In the genomic region with DNA sequence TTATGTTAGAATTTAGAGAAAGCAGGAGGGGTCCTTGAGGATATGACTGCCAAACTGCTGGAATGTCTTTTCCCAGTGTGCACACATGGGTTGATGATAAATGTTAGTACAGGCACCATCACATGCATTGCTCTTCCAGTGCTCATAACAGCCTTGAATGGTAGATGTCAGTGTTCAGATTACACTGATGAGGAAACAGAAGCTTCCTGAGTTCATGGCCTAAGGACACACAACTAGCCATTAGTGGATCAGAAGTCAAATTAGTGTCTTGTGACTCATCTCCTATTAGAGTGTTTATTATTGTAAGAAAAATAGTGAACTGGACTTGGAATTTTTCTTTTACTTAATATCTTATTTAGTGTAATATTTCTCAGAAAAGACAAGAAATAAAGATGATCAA, we compare ENCODE assay signal across 13 cellular contexts.
DNase-seq lines count a peak whose midpoint lies in the region; ATAC-seq and TF ChIP-seq lines count a peak whose summit lies in the region.
"Had no signal": no experiment of that assay in that cellular context is flagged by ENCODE, and none has a peak within 500 bp of the region (broad histone marks: within the 10 kb centered on the region; RNA-seq: fewer than 3 reads in every experiment).

No MANE protein-coding gene starts in this region.

- no peaks in the 10 kb centered on the region for H3K79me2 ChIP-seq in osteoblast (ENCODE audit: insufficient read depth, low read length)

- H3K27me3 ChIP-seq in osteoblast (ENCODE audit: insufficient read depth, low read length) (no peaks in the 10 kb centered on the region), endodermal cell (ENCODE audit: control insufficient read depth, insufficient read depth, low read length, poor library complexity, severe bottlenecking) (no peaks in the 10 kb centered on the region)

- peak overlapping the region; percentile 33 for H3K27ac ChIP-seq in osteoblast (ENCODE audit: low read depth, low read length)
- H3K27ac ChIP-seq in endodermal cell (ENCODE audit: low read depth, low read length): no peak overlapping the region
- H3K27ac ChIP-seq: VCaP had no signal

- H4K20me1 ChIP-seq in osteoblast (ENCODE audit: insufficient read depth, low read length): no peaks in the 10 kb centered on the region

- no peak overlapping the region for H3K4me3 Mint-ChIP-seq in endodermal cell
- H3K4me3 Mint-ChIP-seq: activated T-cell treated with anti-CD3 and anti-CD28 coated beads, Interleukin-2, amount 50 U/mL, for 72 hours had no signal

- H3K9me3 ChIP-seq in osteoblast (ENCODE audit: low read depth, low read length) (no peaks in the 10 kb centered on the region), endodermal cell (ENCODE audit: control insufficient read depth, low read length) (no peaks in the 10 kb centered on the region)

- H3K4me3 ChIP-seq in osteoblast (ENCODE audit: insufficient read depth, low read length) (no peak overlapping the region), endodermal cell (ENCODE audit: low read length) (no peak overlapping the region)

- H3K27me3 Mint-ChIP-seq in endodermal cell (ENCODE audit: insufficient read depth): no peaks in the 10 kb centered on the region

- H3K4me1 Mint-ChIP-seq in endodermal cell: peaks cover 9% of the 10 kb centered on the region

- H3K36me3 ChIP-seq in osteoblast (ENCODE audit: insufficient read depth, low read length): no peaks in the 10 kb centered on the region
- H3K36me3 ChIP-seq in endodermal cell (ENCODE audit: control insufficient read depth, insufficient read depth, low read length): no peaks in the 10 kb centered on the region

- H3K4me2 ChIP-seq in osteoblast (ENCODE audit: insufficient read depth, low read length): peak overlapping the region; percentile 65

- H3K4me1 ChIP-seq in osteoblast (ENCODE audit: insufficient read depth, low read length): peaks cover 19% of the 10 kb centered on the region
- no peaks in the 10 kb centered on the region for H3K4me1 ChIP-seq in endodermal cell (ENCODE audit: control insufficient read depth, insufficient read depth, low read length)

- TF ChIP-seq CTCF in osteoblast (IDR thresholded peaks at IDR 0.05; ENCODE audit: extremely low read depth, low read depth, low read length) (no peak), endodermal cell (conservative IDR thresholded peaks at IDR 0.05) (no peak)

- no peak overlapping the region for H2AFZ ChIP-seq in osteoblast (ENCODE audit: low read length)

- H3K9ac ChIP-seq in endodermal cell (ENCODE audit: extremely low read depth, low read length, poor library complexity, severe bottlenecking): no peak overlapping the region

- no peaks in the 10 kb centered on the region for H3K9me3 Mint-ChIP-seq in endodermal cell
- H3K9me3 Mint-ChIP-seq: activated T-cell treated with anti-CD3 and anti-CD28 coated beads, Interleukin-2, amount 50 U/mL, for 72 hours had no signal

- H3K36me3 Mint-ChIP-seq in endodermal cell (ENCODE audit: low read depth): no peaks in the 10 kb centered on the region

- peak; percentile 45 for ATAC-seq in esophagus mucosa
- ATAC-seq in GM18498 (IDR thresholded peaks at IDR 0.05; ENCODE audit: unreplicated experiment): no peak
- ATAC-seq: activated T-cell treated with anti-CD3 and anti-CD28 coated beads, Interleukin-2, amount 50 U/mL, for 72 hours had no signal

- peak; percentile 4 for DNase-seq in GDM1 (lab: John Stamatoyannopoulos, UW)
- DNase-seq in RPMI7951 (ENCODE audit: low read depth): peak; percentile 92
- DNase-seq in osteoblast (ENCODE audit: insufficient read length, low spot score, missing footprints): peak; percentile 31
- no peak for DNase-seq in putamen (ENCODE audit: low spot score)
- no peak for DNase-seq in endodermal cell
- no peak for DNase-seq in activated T-cell treated with anti-CD3 and anti-CD28 coated beads, Interleukin-2, amount 50 U/mL, for 1 hour
- DNase-seq: activated T-cell treated with anti-CD3 and anti-CD28 coated beads, Interleukin-2, amount 50 U/mL, for 72 hours; central memory CD4-positive, alpha-beta T cell; NCI-H1436; stimulated activated CD4-positive, alpha-beta T cell treated with anti-CD3 and anti-CD28 coated beads, Interleukin-2, amount 100 ng/mL, for 48 hours had no signal

- H3K27ac Mint-ChIP-seq in endodermal cell: no peak overlapping the region
- H3K27ac Mint-ChIP-seq: activated T-cell treated with anti-CD3 and anti-CD28 coated beads, Interleukin-2, amount 50 U/mL, for 72 hours had no signal

Comparison
In these comparisons a context has a peak if more than half of its experiments do, and no peak if none do; other contexts are left out.
1. DNase-seq: peak in GDM1 (single experiment), RPMI7951 (single experiment) and osteoblast (single experiment); none in putamen (single experiment), endodermal cell (single experiment) and activated T-cell treated with anti-CD3 and anti-CD28 coated beads, Interleukin-2, amount 50 U/mL, for 1 hour (single experiment).